Comparison of ENCODE assay signal across 28 cellular contexts in the genomic region with DNA sequence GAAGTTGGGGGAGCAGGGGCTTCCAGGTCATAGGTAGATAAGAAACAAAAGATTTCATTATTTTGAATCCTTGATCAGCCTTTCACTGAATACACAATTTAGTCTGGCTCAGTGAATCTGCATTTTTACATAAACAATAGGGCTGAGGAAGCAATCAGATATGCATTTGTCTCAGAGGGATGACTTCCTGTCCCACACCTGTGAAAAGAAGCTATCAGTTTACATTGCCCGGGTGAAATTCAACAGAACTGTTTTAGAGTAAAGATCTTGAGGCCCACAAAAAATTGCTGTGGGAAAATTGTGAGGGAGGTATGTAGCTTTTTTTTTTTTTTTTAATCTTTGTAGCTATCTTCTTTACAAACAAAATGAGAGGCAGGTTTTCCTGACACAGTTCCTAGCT. TPM values are rescaled to one million over a fixed set of nuclear protein-coding genes. Genes with fewer than 3 reads are reported as not detected.
DNase-seq lines count a peak whose midpoint lies in the region; ATAC-seq and TF ChIP-seq lines count a peak whose summit lies in the region.
"Had no signal": no experiment of that assay in that cellular context is flagged by ENCODE, and none has a peak within 500 bp of the region (broad histone marks: within the 10 kb centered on the region; RNA-seq: fewer than 3 reads in every experiment).

No MANE protein-coding gene starts in this region.

- H3K4me1 ChIP-seq in DND-41 (ENCODE audit: insufficient read depth, low read length), result 0 out of 2 replicates have a peak, but pooled peaks cover 3% of the 10 kb centered on the region
- H3K4me1 ChIP-seq in OCI-LY7 (ENCODE audit: insufficient read depth, low read length, poor library complexity, severe bottlenecking), result peaks cover 5% of the 10 kb centered on the region
- H3K4me1 ChIP-seq in iPS-20b (ENCODE audit: insufficient read depth, low read length), result peaks cover 14% of the 10 kb centered on the region; the same call in 1 of the 2 replicates
- H3K4me1 ChIP-seq: lower lobe of right lung, tibial artery had no signal

- no peak overlapping the region for H3K9ac ChIP-seq in DND-41 (ENCODE audit: low read depth, low read length)
- H3K9ac ChIP-seq in iPS-20b (ENCODE audit: low read depth, low read length), result no peak overlapping the region

- CTCF ChIA-PET in OCI-LY7 (lab: Charles Lee; ENCODE audit: unreplicated experiment), result no interaction called here

- H3K36me3 ChIP-seq in DND-41 (ENCODE audit: insufficient read depth, low read length) (no peaks in the 10 kb centered on the region), OCI-LY7 (ENCODE audit: insufficient read depth, low read length) (no peaks in the 10 kb centered on the region), iPS-20b (ENCODE audit: insufficient read depth, low read depth, low read length) (peaks cover 9% of the 10 kb centered on the region; the same call in 1 of the 2 replicates), WERI-Rb-1 (no peaks in the 10 kb centered on the region; the same call in 1 of the 2 replicates)

- DNase-seq in DND-41, result no peak
- peak; percentile 81 for DNase-seq in Jurkat, Clone E6-1 (ENCODE audit: low read depth, low spot score)
- DNase-seq in OCI-LY7 (ENCODE audit: low spot score), result peak; percentile 24
- DNase-seq in WERI-Rb-1, result no peak
- DNase-seq in NCI-H774 (lab: John Stamatoyannopoulos, UW), result no peak
- DNase-seq: activated CD4-positive, alpha-beta T cell treated with anti-CD3 and anti-CD28 coated beads, Interleukin-2, amount 10 ng/mL, durations not matched to agents 7 days and 5 days; activated naive CD4-positive, alpha-beta T cell treated with anti-CD3 and anti-CD28 coated beads for 36 hours; activated T-cell treated with anti-CD3 and anti-CD28 coated beads, Interleukin-2, amount 50 U/mL, for 24 hours; adrenal gland; DMS79; effector CD4-positive, alpha-beta T cell; GF-D8; kidney glomerular epithelial cell; lower lobe of right lung; MG63; mucosa of descending colon; NCI-H2081 treated with DMSO at 0.1 percent for 48 hours; NCI-H446 treated with DMSO at 0.1 percent for 48 hours; NK-92 treated with Interleukin-12 subunit alpha and Interleukin-12 subunit beta, amount 100 ng/mL, for 24 hours; SHP77; stimulated activated CD8-positive, alpha-beta memory T cell treated with anti-CD3 and anti-CD28 coated beads, Interleukin-4, amount 100 ng/mL, for 48 hours; stomach; T-helper 9 cell; tibial artery had no signal

- H3K79me2 ChIP-seq in DND-41 (ENCODE audit: insufficient read depth, low read length), result no peaks in the 10 kb centered on the region
- H3K79me2 ChIP-seq in OCI-LY7 (ENCODE audit: insufficient read depth, low read depth, low read length), result no peaks in the 10 kb centered on the region

- ATAC-seq in DND-41 (ENCODE audit: insufficient read depth, low read depth), result peak; percentile 68; the same call in 2 of the 3 replicates
- ATAC-seq in GM18511 (IDR thresholded peaks at IDR 0.05; ENCODE audit: unreplicated experiment), result no peak
- ATAC-seq: lower lobe of right lung; mucosa of descending colon; natural killer cell treated with Interleukin-12 subunit alpha and Interleukin-12 subunit beta and Interleukin-15 and Interleukin-18, amount 100 ng/mL, for 72 hours had no signal

- H2AFZ ChIP-seq in DND-41 (ENCODE audit: low read depth, low read length), result no peak overlapping the region
- no peak overlapping the region for H2AFZ ChIP-seq in OCI-LY7 (ENCODE audit: low read length)

- H3K9me2 ChIP-seq in OCI-LY7 (ENCODE audit: insufficient read depth, low read length), result no peaks in the 10 kb centered on the region

- POLR2A ChIA-PET in OCI-LY7 (lab: Charles Lee), result interaction anchor here (0.6 to 1.7 kb wide), 5 partner anchors 11 to 354 kb away, joined by 3 to 5 read pairs (median 5); a partner anchor contains a TSS

- H3K27me3 ChIP-seq in DND-41 (ENCODE audit: insufficient read depth, low read length, poor library complexity) (no peaks in the 10 kb centered on the region), iPS-20b (ENCODE audit: insufficient read depth, low read length) (no peaks in the 10 kb centered on the region), WERI-Rb-1 (ENCODE audit: insufficient read depth, low read depth, severe bottlenecking) (no peaks in the 10 kb centered on the region)
- H3K27me3 ChIP-seq: adrenal gland, MG63, stomach, tibial artery had no signal

- no TSS peak for BruUV-seq in OCI-LY7 (replicated peaks; lab: Mats Ljungman, UMichigan)

- no peak for TF ChIP-seq CTCF in DND-41 (IDR thresholded peaks at IDR 0.05; ENCODE audit: borderline replicate concordance, extremely low read depth, low read length, poor library complexity, severe bottlenecking)
- no peak for TF ChIP-seq CTCF in OCI-LY7 (conservative IDR thresholded peaks at IDR 0.05; ENCODE audit: low read length)
- TF ChIP-seq CTCF in WERI-Rb-1 (IDR thresholded peaks at IDR 0.05; ENCODE audit: low read depth, low read length), result no peak

- H3K27ac ChIP-seq in DND-41 (ENCODE audit: low read length), result no peak overlapping the region
- H3K27ac ChIP-seq in OCI-LY7 (ENCODE audit: low read depth, low read length, poor library complexity, severe bottlenecking), result no peak overlapping the region
- H3K27ac ChIP-seq in iPS-20b (ENCODE audit: low read length), result peak overlapping the region; percentile 27
- H3K27ac ChIP-seq in WERI-Rb-1, result no peak overlapping the region
- H3K27ac ChIP-seq: lower lobe of right lung, stomach, tibial artery, VCaP had no signal

- H3K9me3 ChIP-seq in DND-41 (ENCODE audit: insufficient read depth, low read length, severe bottlenecking) (no peaks in the 10 kb centered on the region), OCI-LY7 (ENCODE audit: low read length) (no peaks in the 10 kb centered on the region), iPS-20b (ENCODE audit: insufficient read depth, low read depth, low read length) (peaks cover 20% of the 10 kb centered on the region), WERI-Rb-1 (ENCODE audit: severe bottlenecking) (no peaks in the 10 kb centered on the region)
- H3K9me3 ChIP-seq: adrenal gland, lower lobe of right lung, MG63, mucosa of descending colon, stomach, tibial artery had no signal

- H4K20me1 ChIP-seq in DND-41 (ENCODE audit: insufficient read depth, low read length) (no peaks in the 10 kb centered on the region), OCI-LY7 (ENCODE audit: insufficient read depth, low read length) (no peaks in the 10 kb centered on the region)

- no peak overlapping the region for H3K4me3 ChIP-seq in DND-41 (ENCODE audit: low read depth in 1 of 2, low read length in 2 of 2)
- H3K4me3 ChIP-seq in Jurkat, Clone E6-1 (ENCODE audit: low read length), result no peak overlapping the region
- H3K4me3 ChIP-seq in OCI-LY7 (ENCODE audit: low read depth, low read length, poor library complexity, severe bottlenecking), result no peak overlapping the region
- no peak overlapping the region for H3K4me3 ChIP-seq in iPS-20b (ENCODE audit: low read length)
- no peak overlapping the region for H3K4me3 ChIP-seq in WERI-Rb-1 (ENCODE audit: low read depth, low read length)
- H3K4me3 ChIP-seq: adrenal gland, lower lobe of right lung, MG63, mucosa of descending colon, stomach, tibial artery had no signal

- H3K4me2 ChIP-seq in DND-41 (ENCODE audit: insufficient read depth, low read length) (no peak overlapping the region), OCI-LY7 (ENCODE audit: low read length) (no peak overlapping the region)

- intact Hi-C loops in OCI-LY7 (cut with micrococcal nuclease; ENCODE audit: unreplicated experiment), result no loop called here

RNA-seq across cellular contexts. Expression of a gene that starts 38.3 kb away (rescaled TPM):
- 15.2 TPM for polyA plus RNA-seq in Jurkat, Clone E6-1 (2012; ENCODE audit: insufficient read depth, insufficient read length)
- 4.6 and 5.1 TPM in 2 replicates for total RNA-seq in OCI-LY7 (2014; rRNA removed; shearing (Covaris generic))
- 5.8 and 6.7 TPM in 2 replicates for total RNA-seq in OCI-LY7 (2022)

RNA-seq across cellular contexts. Expression of a gene that starts 44.6 kb away (rescaled TPM):
- polyA plus RNA-seq in Jurkat, Clone E6-1 (2012; ENCODE audit: insufficient read depth, insufficient read length), result 227 TPM
- total RNA-seq in OCI-LY7 (2014; rRNA removed; shearing (Covaris generic)), result 158 and 187 TPM in 2 replicates
- total RNA-seq in OCI-LY7 (2022), result 200 and 212 TPM in 2 replicates

RNA-seq across cellular contexts. Expression of a gene that starts 51.9 kb away (rescaled TPM):
- polyA plus RNA-seq in Jurkat, Clone E6-1 (2012; ENCODE audit: insufficient read depth, insufficient read length), result 155 TPM
- 85.1 and 86.5 TPM in 2 replicates for total RNA-seq in OCI-LY7 (2014; rRNA removed; shearing (Covaris generic))
- total RNA-seq in OCI-LY7 (2022), result 121 and 145 TPM in 2 replicates

Comparison
In these comparisons a context has a peak if more than half of its experiments do, and no peak if none do; other contexts are left out.
1. DNase-seq: peak in Jurkat, Clone E6-1 (single experiment) and OCI-LY7 (single experiment); none in DND-41 (single experiment), WERI-Rb-1 (single experiment) and NCI-H774 (single experiment).